Comparison of ENCODE assay signal across 27 cellular contexts in the genomic region with DNA sequence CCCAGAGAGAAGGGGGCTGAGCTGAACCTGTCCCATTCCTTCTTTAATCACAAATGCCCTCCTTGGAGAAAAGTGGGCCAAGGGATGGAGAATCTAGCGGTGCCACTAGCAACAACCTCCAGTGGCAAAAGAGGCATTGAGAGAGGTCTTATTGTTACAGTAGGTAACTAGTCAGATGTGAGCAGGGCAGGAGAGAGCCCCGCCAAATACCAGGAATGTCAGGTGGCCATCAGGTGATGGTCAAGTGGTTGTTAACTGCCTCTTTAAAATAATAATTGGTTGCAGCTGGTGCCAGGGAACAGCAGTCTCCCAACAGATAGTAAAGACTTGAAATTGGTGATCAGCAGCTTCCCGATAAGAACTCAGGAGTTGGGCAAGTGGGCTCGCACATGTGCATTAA.
"Had no signal": no experiment of that assay in that cellular context is flagged by ENCODE, and none has a peak within 500 bp of the region (broad histone marks: within the 10 kb centered on the region; RNA-seq: fewer than 3 reads in every experiment).

No MANE protein-coding gene starts in this region.

- H3K27me3 ChIP-seq: breast epithelium, left lung, neutrophil, ovary, upper lobe of left lung, vagina had no signal

- H3K4me1 ChIP-seq: breast epithelium, left lung, upper lobe of left lung, vagina had no signal

- H3K27ac Mint-ChIP-seq: activated naive CD4-positive, alpha-beta T cell treated with anti-CD3 and anti-CD28 coated beads, Interleukin-2, amount 50 U/mL, for 72 hours; activated T-cell treated with anti-CD3 and anti-CD28 coated beads, Interleukin-2, amount 50 U/mL, for 72 hours; naive B cell; nephron progenitor cell; progenitor cell of endocrine pancreas; stimulated activated effector memory CD8-positive, alpha-beta T cell treated with anti-CD3 and anti-CD28 coated beads, Interleukin-12 subunit alpha, Interleukin-12 subunit beta, amount 100 ng/mL, for 72 hours; stimulated activated naive CD8-positive, alpha-beta T cell treated with anti-CD3 and anti-CD28 coated beads, Interleukin-15, Interleukin-2, amounts not matched to agents 100 ng/mL and 50 ng/mL, for 24 hours had no signal

- H3K36me3 ChIP-seq: breast epithelium, left lung, neutrophil, ovary, upper lobe of left lung, vagina had no signal

- H3K9me3 ChIP-seq: neutrophil, ovary, upper lobe of left lung, vagina had no signal

- H3K4me1 Mint-ChIP-seq: naive B cell; nephron progenitor cell; stimulated activated effector memory CD8-positive, alpha-beta T cell treated with anti-CD3 and anti-CD28 coated beads, Interleukin-12 subunit alpha, Interleukin-12 subunit beta, amount 100 ng/mL, for 72 hours had no signal

- H3K4me3 Mint-ChIP-seq: activated T-cell treated with anti-CD3 and anti-CD28 coated beads, Interleukin-2, amount 50 U/mL, for 72 hours; naive B cell; nephron progenitor cell; stimulated activated effector memory CD8-positive, alpha-beta T cell treated with anti-CD3 and anti-CD28 coated beads, Interleukin-12 subunit alpha, Interleukin-12 subunit beta, amount 100 ng/mL, for 72 hours; stimulated activated naive CD8-positive, alpha-beta T cell treated with anti-CD3 and anti-CD28 coated beads, Interleukin-15, Interleukin-2, amounts not matched to agents 100 ng/mL and 50 ng/mL, for 24 hours had no signal

- ATAC-seq: activated naive CD4-positive, alpha-beta T cell treated with anti-CD3 and anti-CD28 coated beads, Interleukin-2, amount 50 U/mL, for 72 hours; activated T-cell treated with anti-CD3 and anti-CD28 coated beads, Interleukin-2, amount 50 U/mL, for 72 hours; esophagus mucosa; left lung; sciatic nerve; stimulated activated effector memory CD8-positive, alpha-beta T cell treated with anti-CD3 and anti-CD28 coated beads, Interleukin-12 subunit alpha, Interleukin-12 subunit beta, amount 100 ng/mL, for 72 hours had no signal

- H3K4me3 ChIP-seq: breast epithelium, left lung, ovary, skin epidermis, upper lobe of left lung, vagina had no signal

- H3K27me3 Mint-ChIP-seq: progenitor cell of endocrine pancreas had no signal

- H3K27ac ChIP-seq: breast epithelium, left lung, neutrophil, ovary, skin epidermis, upper lobe of left lung, vagina had no signal

- H3K36me3 Mint-ChIP-seq: stimulated activated effector memory CD8-positive, alpha-beta T cell treated with anti-CD3 and anti-CD28 coated beads, Interleukin-12 subunit alpha, Interleukin-12 subunit beta, amount 100 ng/mL, for 72 hours had no signal

- DNase-seq: activated CD4-positive, alpha-beta T cell treated with anti-CD3 and anti-CD28 coated beads for 4 hours; activated CD4-positive, alpha-beta T cell treated with anti-CD3 and anti-CD28 coated beads, Interleukin-2, amount 50 U/mL, for 4 hours; activated naive CD4-positive, alpha-beta T cell; activated T-cell treated with anti-CD3 and anti-CD28 coated beads for 4 hours; activated T-cell treated with anti-CD3 and anti-CD28 coated beads, Interleukin-2, amount 50 U/mL, for 72 hours; central memory CD4-positive, alpha-beta T cell; foreskin fibroblast; head of caudate nucleus; hippocampal formation; kidney glomerular epithelial cell; left lung; naive B cell; nephron progenitor cell; ovary; stimulated activated CD4-positive, alpha-beta T cell treated with anti-CD3 and anti-CD28 coated beads, Interleukin-12 subunit alpha, Interleukin-12 subunit beta, amount 100 ng/mL, for 4 hours; stimulated activated CD4-positive, alpha-beta T cell treated with anti-CD3 and anti-CD28 coated beads, Interleukin-4, amount 100 ng/mL, for 24 hours; upper lobe of left lung had no signal
